Comparison of ENCODE assay signal across 28 cellular contexts in genomic region chr4:10639664-10640063, GRCh38. TPM values are rescaled to one million over a fixed set of nuclear protein-coding genes. Genes with fewer than 3 reads are reported as not detected.
"Had no signal": no experiment of that assay in that cellular context is flagged by ENCODE, and none has a peak within 500 bp of the region (broad histone marks: within the 10 kb centered on the region; RNA-seq: fewer than 3 reads in every experiment).

No MANE protein-coding gene starts in this region.

- H3K9me3 ChIP-seq: esophagus squamous epithelium, ovary, prostate gland, sigmoid colon, thyroid gland, upper lobe of right lung had no signal

- H3K27ac Mint-ChIP-seq: activated T-helper 1 cell treated with anti-CD3 and anti-CD28 coated beads, Interleukin-12 subunit alpha, Interleukin-12 subunit beta, Interleukin-2, Interleukin-4 antibody, amounts not matched to agents 30 ng/mL and 10 ng/mL and 1 ng/mL, durations not matched to agents 14 hours and 24 hours and 36 hours; dendritic cell treated with granulocyte-macrophage colony-stimulating factor and Interleukin-4, amounts not matched to agents 40 ng/mL and 50 ng/mL, for 4 days; stimulated activated naive B cell treated with anti-CD40 and anti-IgM and Interleukin-4, amounts not matched to agents 10 μg/mL and 1 μg/mL and 100 μg/mL, for 72 hours; T-cell had no signal

- H3K4me1 Mint-ChIP-seq: central memory CD8-positive, alpha-beta T cell had no signal

- H3K36me3 ChIP-seq: esophagus squamous epithelium, ovary, prostate gland, sigmoid colon, stomach, thyroid gland, upper lobe of right lung had no signal

- FAIRE-seq: keratinocyte had no signal

- H3K27ac ChIP-seq: epithelial cell of prostate, esophagus squamous epithelium, ovary, prostate gland, sigmoid colon, stomach, thyroid gland, upper lobe of right lung, VCaP had no signal

- DNase-seq: activated CD4-positive, alpha-beta T cell treated with anti-CD3 and anti-CD28 coated beads for 4 hours; activated CD4-positive, alpha-beta T cell treated with anti-CD3 and anti-CD28 coated beads, Interleukin-2, amount 50 U/mL, for 4 hours; activated effector memory CD4-positive, alpha-beta T cell treated with anti-CD3 and anti-CD28 coated beads, Interleukin-2, amount 50 U/mL, for 16 hours; activated naive CD4-positive, alpha-beta T cell treated with anti-CD3 and anti-CD28 coated beads, Interleukin-2, amount 50 U/mL, for 16 hours; activated T-cell treated with anti-CD3 and anti-CD28 coated beads for 4 hours; esophagus squamous epithelium; left cardiac atrium; left ventricle myocardium superior; ovary; sigmoid colon; stimulated activated CD4-positive, alpha-beta T cell treated with anti-CD3 and anti-CD28 coated beads, Interleukin-1b, Interleukin-23, amount 100 ng/mL, for 48 hours; stimulated activated CD4-positive, alpha-beta T cell treated with anti-CD3 and anti-CD28 coated beads, Interleukin-4, amount 100 ng/mL, for 4 hours; stimulated activated naive B cell treated with anti-CD40 and anti-IgM and Interleukin-4, amounts not matched to agents 10 μg/mL and 1 μg/mL and 100 μg/mL, for 72 hours; stomach; T-cell; thyroid gland; upper lobe of right lung had no signal

- H3K4me3 Mint-ChIP-seq: activated T-helper 1 cell treated with anti-CD3 and anti-CD28 coated beads, Interleukin-12 subunit alpha, Interleukin-12 subunit beta, Interleukin-2, Interleukin-4 antibody, amounts not matched to agents 30 ng/mL and 10 ng/mL and 1 ng/mL, durations not matched to agents 14 hours and 24 hours and 36 hours; central memory CD8-positive, alpha-beta T cell; dendritic cell treated with granulocyte-macrophage colony-stimulating factor and Interleukin-4, amounts not matched to agents 40 ng/mL and 50 ng/mL, for 4 days; nephron; stimulated activated naive B cell treated with anti-CD40 and anti-IgM and Interleukin-4, amounts not matched to agents 10 μg/mL and 1 μg/mL and 100 μg/mL, for 72 hours; T-cell had no signal

- H3K9me3 Mint-ChIP-seq: nephron, T-cell had no signal

- H3K27me3 ChIP-seq: esophagus squamous epithelium, ovary, sigmoid colon, stomach, thyroid gland, upper lobe of right lung had no signal

- H3K4me1 ChIP-seq: esophagus squamous epithelium, prostate gland, sigmoid colon, stomach, thyroid gland, upper lobe of right lung had no signal

- H3K36me3 Mint-ChIP-seq: T-cell had no signal

- H3K4me3 ChIP-seq: esophagus squamous epithelium, ovary, prostate gland, sigmoid colon, smooth muscle cell, stomach, thyroid gland, upper lobe of right lung had no signal

- H3K27me3 Mint-ChIP-seq: central memory CD8-positive, alpha-beta T cell; dendritic cell treated with granulocyte-macrophage colony-stimulating factor and Interleukin-4, amounts not matched to agents 40 ng/mL and 50 ng/mL, for 4 days; T-cell had no signal

RNA-seq across cellular contexts. Expression of gene CLNK, which starts 44.9 kb away (rescaled TPM):
- total RNA-seq: left cardiac atrium; left ventricle myocardium superior; lung microvascular endothelial cell; prostate gland; sigmoid colon; smooth muscle cell; T-helper 2 cell treated with Interferon-gamma antibody and Interleukin-4, amounts not matched to agents 100 ng/mL and 5 ng/mL, for 36 hours; thyroid gland had no signal
